Comparison of ENCODE assay signal across 9 cellular contexts in genomic region chr19:2546128-2547032, GRCh38.
DNase-seq lines count a peak whose midpoint lies in the region; ATAC-seq and TF ChIP-seq lines count a peak whose summit lies in the region.
"Had no signal": no experiment of that assay in that cellular context is flagged by ENCODE, and none has a peak within 500 bp of the region (broad histone marks: within the 10 kb centered on the region; RNA-seq: fewer than 3 reads in every experiment).

No MANE protein-coding gene starts in this region.

- no peaks in the 10 kb centered on the region for H3K9me3 Mint-ChIP-seq in stimulated activated naive CD8-positive, alpha-beta T cell treated with anti-CD3 and anti-CD28 coated beads, Interleukin-15, amount 100 ng/mL, for 72 hours
- no peaks in the 10 kb centered on the region for H3K9me3 Mint-ChIP-seq in natural killer cell
- H3K9me3 Mint-ChIP-seq in activated naive CD4-positive, alpha-beta T cell treated with anti-CD3 and anti-CD28 coated beads for 36 hours: no peaks in the 10 kb centered on the region

- H3K36me3 Mint-ChIP-seq in natural killer cell: no peaks in the 10 kb centered on the region
- H3K36me3 Mint-ChIP-seq in activated naive CD4-positive, alpha-beta T cell treated with anti-CD3 and anti-CD28 coated beads for 36 hours (ENCODE audit: low read depth): no peaks in the 10 kb centered on the region

- no peak overlapping the region for H3K4me3 ChIP-seq in fibroblast of mammary gland (ENCODE audit: control insufficient read depth, low read depth, low read length)

- no peak overlapping the region for H3K27ac Mint-ChIP-seq in stimulated activated naive CD8-positive, alpha-beta T cell treated with anti-CD3 and anti-CD28 coated beads, Interleukin-15, amount 100 ng/mL, for 72 hours
- peak overlapping the region in 1 of 2 donors; percentile 82 for H3K27ac Mint-ChIP-seq in natural killer cell
- no peak overlapping the region for H3K27ac Mint-ChIP-seq in activated naive CD4-positive, alpha-beta T cell treated with anti-CD3 and anti-CD28 coated beads for 36 hours

- CTCF ChIA-PET in activated naive CD4-positive, alpha-beta T cell treated with anti-CD3 and anti-CD28 coated beads for 36 hours (lab: Charles Lee): no interaction called here

- no peaks in the 10 kb centered on the region for H3K27me3 Mint-ChIP-seq in stimulated activated naive CD8-positive, alpha-beta T cell treated with anti-CD3 and anti-CD28 coated beads, Interleukin-15, amount 100 ng/mL, for 72 hours
- no peaks in the 10 kb centered on the region for H3K27me3 Mint-ChIP-seq in natural killer cell (ENCODE audit: low read depth in 2 of 2)
- no peaks in the 10 kb centered on the region for H3K27me3 Mint-ChIP-seq in activated naive CD4-positive, alpha-beta T cell treated with anti-CD3 and anti-CD28 coated beads for 36 hours (ENCODE audit: low read depth)

- peak; percentile 33 for DNase-seq in stimulated activated naive CD8-positive, alpha-beta T cell treated with anti-CD3 and anti-CD28 coated beads, Interleukin-15, Interleukin-2, amounts not matched to agents 100 U/mL and 50 U/mL, for 24 hours
- no peak for DNase-seq in stimulated activated naive CD8-positive, alpha-beta T cell treated with anti-CD3 and anti-CD28 coated beads, Interleukin-15, amount 100 ng/mL, for 72 hours
- peak; percentile 19 for DNase-seq in fibroblast of mammary gland (ENCODE audit: low read depth)
- peak; percentile 55 for DNase-seq in natural killer cell
- DNase-seq in NCI-H1436 (lab: John Stamatoyannopoulos, UW): no peak
- DNase-seq in D341Med (ENCODE audit: low spot score): no peak
- no peak for DNase-seq in activated naive CD4-positive, alpha-beta T cell treated with anti-CD3 and anti-CD28 coated beads for 36 hours
- DNase-seq: activated naive CD4-positive, alpha-beta T cell had no signal

- ATAC-seq in stimulated activated naive CD8-positive, alpha-beta T cell treated with anti-CD3 and anti-CD28 coated beads, Interleukin-15, Interleukin-2, amounts not matched to agents 100 U/mL and 50 U/mL, for 24 hours: no peak
- no peak for ATAC-seq in stimulated activated naive CD8-positive, alpha-beta T cell treated with anti-CD3 and anti-CD28 coated beads, Interleukin-15, amount 100 ng/mL, for 72 hours
- peak; percentile 28 to 72 (median 63) for ATAC-seq in natural killer cell
- ATAC-seq in HG03108 (IDR thresholded peaks at IDR 0.05; ENCODE audit: unreplicated experiment): no peak

- intact Hi-C loops in natural killer cell (cut with micrococcal nuclease): no loop called here
- intact Hi-C loops in activated naive CD4-positive, alpha-beta T cell treated with anti-CD3 and anti-CD28 coated beads for 36 hours (cut with micrococcal nuclease): no loop called here

- TF ChIP-seq CTCF in fibroblast of mammary gland (conservative IDR thresholded peaks at IDR 0.05; ENCODE audit: control insufficient read depth, insufficient read depth, low read depth, low read length): no peak
- TF ChIP-seq CTCF in natural killer cell (IDR thresholded peaks at IDR 0.05): no peak

- peaks cover 64% of the 10 kb centered on the region for H3K4me1 Mint-ChIP-seq in stimulated activated naive CD8-positive, alpha-beta T cell treated with anti-CD3 and anti-CD28 coated beads, Interleukin-15, amount 100 ng/mL, for 72 hours
- peaks cover 15 to 30% of the 10 kb centered on the region in 2 donors for H3K4me1 Mint-ChIP-seq in natural killer cell
- peaks cover 19% of the 10 kb centered on the region for H3K4me1 Mint-ChIP-seq in activated naive CD4-positive, alpha-beta T cell treated with anti-CD3 and anti-CD28 coated beads for 36 hours (ENCODE audit: low read depth)

- H3K4me3 Mint-ChIP-seq in stimulated activated naive CD8-positive, alpha-beta T cell treated with anti-CD3 and anti-CD28 coated beads, Interleukin-15, amount 100 ng/mL, for 72 hours: no peak overlapping the region
- peak overlapping the region; percentile 40 for H3K4me3 Mint-ChIP-seq in natural killer cell
- no peak overlapping the region for H3K4me3 Mint-ChIP-seq in activated naive CD4-positive, alpha-beta T cell treated with anti-CD3 and anti-CD28 coated beads for 36 hours

Comparison
In these comparisons a context has a peak if more than half of its experiments do, and no peak if none do; other contexts are left out.
1. DNase-seq: peak in stimulated activated naive CD8-positive, alpha-beta T cell treated with anti-CD3 and anti-CD28 coated beads, Interleukin-15, Interleukin-2, amounts not matched to agents 100 U/mL and 50 U/mL, for 24 hours (single experiment), fibroblast of mammary gland (single experiment) and natural killer cell (single experiment); none in stimulated activated naive CD8-positive, alpha-beta T cell treated with anti-CD3 and anti-CD28 coated beads, Interleukin-15, amount 100 ng/mL, for 72 hours (0 of 2), NCI-H1436 (single experiment), D341Med (single experiment) and activated naive CD4-positive, alpha-beta T cell treated with anti-CD3 and anti-CD28 coated beads for 36 hours (single experiment).
2. ATAC-seq: peak in natural killer cell (3 of 3); none in stimulated activated naive CD8-positive, alpha-beta T cell treated with anti-CD3 and anti-CD28 coated beads, Interleukin-15, Interleukin-2, amounts not matched to agents 100 U/mL and 50 U/mL, for 24 hours (single experiment), stimulated activated naive CD8-positive, alpha-beta T cell treated with anti-CD3 and anti-CD28 coated beads, Interleukin-15, amount 100 ng/mL, for 72 hours (single experiment) and HG03108 (single experiment).